11 cellular contexts compared by ENCODE assay signal in the genomic region with DNA sequence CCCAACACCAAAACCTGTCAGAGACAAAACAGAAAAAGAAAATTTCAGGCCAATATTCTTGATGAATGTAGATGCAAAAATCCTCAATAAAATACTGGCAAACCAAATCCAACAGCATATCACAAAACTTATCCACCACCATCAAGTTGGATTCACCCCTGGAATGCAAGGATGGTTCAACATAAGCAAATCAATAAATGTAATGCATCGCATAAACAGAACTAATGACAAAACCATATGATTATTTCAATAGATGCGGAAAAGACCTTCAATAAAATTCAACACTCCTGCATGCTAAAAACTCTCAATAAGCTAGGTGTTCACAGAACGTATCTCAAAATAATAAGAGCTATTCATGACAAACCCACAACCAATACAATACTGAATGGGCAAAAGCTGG. TPM values are rescaled to one million over a fixed set of nuclear protein-coding genes. Genes with fewer than 3 reads are reported as not detected.
"Had no signal": no experiment of that assay in that cellular context is flagged by ENCODE, and none has a peak within 500 bp of the region (broad histone marks: within the 10 kb centered on the region; RNA-seq: fewer than 3 reads in every experiment).

No MANE protein-coding gene starts in this region.

- H3K4me3 ChIP-seq: HAP-1 had no signal

- H3K27ac ChIP-seq: HL-60 had no signal

- H3K4me1 ChIP-seq: HAP-1 had no signal

- FAIRE-seq: HepG2 had no signal

- DNase-seq: GOT3, H7, HFFc6, KG1 had no signal

- H3K9me3 ChIP-seq: HAP-1 had no signal

- ATAC-seq: HCT116, HepG2 had no signal

- H3K36me3 ChIP-seq: HAP-1 had no signal

RNA-seq across cellular contexts. Expression of gene OR2L5, which starts 3.8 kb away (rescaled TPM):
- total RNA-seq: H4, H7, HepG2, HFFc6, HT1080 had no signal
- polyA plus RNA-seq: HepG2, IgD-negative memory B cell had no signal

RNA-seq across cellular contexts. Expression of gene OR2L2, which starts 20.2 kb away (rescaled TPM):
- total RNA-seq: H4, H7, HepG2, HT1080 had no signal
- polyA plus RNA-seq: HepG2, IgD-negative memory B cell had no signal

RNA-seq across cellular contexts. Expression of gene OR2L3, which starts 37.0 kb away (rescaled TPM):
- total RNA-seq: H4, H7, HepG2, HFFc6, HT1080 had no signal
- polyA plus RNA-seq: HepG2, IgD-negative memory B cell had no signal

RNA-seq across cellular contexts. Expression of gene OR2AK2, which starts 44.6 kb away (rescaled TPM):
- total RNA-seq: H4, H7, HepG2, HFFc6, HT1080 had no signal
- polyA plus RNA-seq: HepG2, IgD-negative memory B cell had no signal
